14 cellular contexts compared by ENCODE assay signal in the genomic region with DNA sequence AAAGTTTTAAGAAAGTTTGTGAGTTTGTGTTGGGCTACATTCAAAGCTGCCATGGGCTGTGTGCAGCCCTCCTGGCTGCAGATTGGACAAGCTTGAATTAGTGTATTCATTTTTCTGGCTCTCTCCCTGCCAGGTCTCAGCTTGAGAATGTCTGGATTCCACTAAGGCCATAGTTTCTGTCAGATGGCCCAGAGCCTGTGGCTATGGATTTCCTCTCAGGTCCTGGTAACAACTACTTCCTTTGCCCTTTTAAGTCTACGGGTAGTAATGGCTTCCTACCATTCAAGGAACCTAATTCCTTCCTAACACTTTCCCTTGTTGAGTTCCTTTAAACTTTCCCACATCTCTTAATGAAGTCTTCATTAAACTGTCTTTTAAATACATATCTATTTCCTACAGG.
"Had no signal": no experiment of that assay in that cellular context is flagged by ENCODE, and none has a peak within 500 bp of the region (broad histone marks: within the 10 kb centered on the region; RNA-seq: fewer than 3 reads in every experiment).

No MANE protein-coding gene starts in this region.

- H3K36me3 ChIP-seq: brain microvascular endothelial cell, heart right ventricle, prostate gland, right atrium auricular region, stomach, WERI-Rb-1 had no signal

- H3K9me3 ChIP-seq: prostate gland, right atrium auricular region had no signal

- H3K4me3 ChIP-seq: coronary artery, heart right ventricle, prostate gland, right atrium auricular region, stomach had no signal

- H3K27ac ChIP-seq: brain microvascular endothelial cell, coronary artery, heart right ventricle, prostate gland, right atrium auricular region, stomach, WERI-Rb-1 had no signal

- H3K4me1 ChIP-seq: heart right ventricle, prostate gland, right atrium auricular region, stomach had no signal

- H3K27me3 ChIP-seq: brain microvascular endothelial cell, right atrium auricular region had no signal

- DNase-seq: activated CD4-positive, alpha-beta T cell treated with anti-CD3 and anti-CD28 coated beads for 1 hour; activated gamma-delta T cell; amniotic stem cell; brain microvascular endothelial cell; heart right ventricle; left ventricle myocardium superior; nephron progenitor cell; stimulated activated CD4-positive, alpha-beta T cell treated with anti-CD3 and anti-CD28 coated beads, Interleukin-12 subunit alpha, Interleukin-12 subunit beta, amount 100 ng/mL, for 4 hours; stimulated activated CD4-positive, alpha-beta T cell treated with anti-CD3 and anti-CD28 coated beads, Interleukin-2, amount 100 ng/mL, for 24 hours; stomach; WERI-Rb-1 had no signal
